In genomic region chr12:56687225-56688128, GRCh38 we compare ENCODE assay signal across 8 cellular contexts. TPM values are rescaled to one million over a fixed set of nuclear protein-coding genes. Genes with fewer than 3 reads are reported as not detected.
A peak's percentile ranks its signal among the peaks of the same experiment; 100 is the strongest.
DNase-seq lines count a peak whose midpoint lies in the region; ATAC-seq and TF ChIP-seq lines count a peak whose summit lies in the region.

No MANE protein-coding gene starts in this region.

- peaks cover 44% of the 10 kb centered on the region for H4K20me1 ChIP-seq in neural progenitor cell (ENCODE audit: low read depth)

- no peaks in the 10 kb centered on the region for H3K9me3 Mint-ChIP-seq in activated T-helper 2 cell treated with anti-CD3 and anti-CD28 coated beads, Interferon-gamma antibody, Interleukin-2, Interleukin-4, amounts not matched to agents 10 μg/mL and 5 μg/mL and 100 μg/mL, durations not matched to agents 14 hours and 24 hours and 36 hours
- peaks cover 3% of the 10 kb centered on the region for H3K9me3 Mint-ChIP-seq in neural progenitor cell

- peaks cover 39% of the 10 kb centered on the region for H3F3A ChIP-seq in neural progenitor cell (ENCODE audit: low read depth)

- H3K4me3 ChIP-seq in fibroblast of villous mesenchyme (ENCODE audit: low read depth, low read length) (peak overlapping the region; percentile 98), neural progenitor cell (peak overlapping the region; percentile 95), thyroid gland (replicated peaks in 1 of 3) (peak overlapping the region; percentile 15 to 68 (median 56))

- intact Hi-C loops in activated T-helper 2 cell treated with anti-CD3 and anti-CD28 coated beads, Interferon-gamma antibody, Interleukin-2, Interleukin-4, amounts not matched to agents 10 μg/mL and 5 μg/mL and 100 μg/mL, durations not matched to agents 14 hours and 24 hours and 36 hours (cut with micrococcal nuclease): loop anchor here (1.0 to 2.0 kb wide), 6 partner anchors 38 to 791 kb away; partner anchors contain the start of genes ARHGAP9, NACA and PRIM1
- intact Hi-C loops in thyroid gland (cut with DNase I): loop anchor here (5.0 kb wide), 2 partner anchors 35 to 40 kb away; partner anchors contain the start of gene ATP5F1B

- no peaks in the 10 kb centered on the region for H3K27me3 ChIP-seq in neural progenitor cell
- no peaks in the 10 kb centered on the region for H3K27me3 ChIP-seq in thyroid gland

- peaks cover 44% of the 10 kb centered on the region for H3K36me3 Mint-ChIP-seq in activated T-helper 2 cell treated with anti-CD3 and anti-CD28 coated beads, Interferon-gamma antibody, Interleukin-2, Interleukin-4, amounts not matched to agents 10 μg/mL and 5 μg/mL and 100 μg/mL, durations not matched to agents 14 hours and 24 hours and 36 hours (ENCODE audit: low read depth)
- peaks cover 19% of the 10 kb centered on the region for H3K36me3 Mint-ChIP-seq in neural progenitor cell

- TF ChIP-seq POLR2A in thyroid gland (IDR thresholded peaks at IDR 0.05): peak in 1 of 2 donors; percentile 61

- no peak for TF ChIP-seq CTCF in fibroblast of villous mesenchyme (IDR thresholded peaks at IDR 0.05; ENCODE audit: insufficient read depth, low read depth, low read length)
- TF ChIP-seq CTCF in neural progenitor cell (IDR thresholded peaks at IDR 0.05): no peak
- TF ChIP-seq CTCF in thyroid gland (IDR thresholded peaks at IDR 0.05): no peak

- H3K4me2 ChIP-seq in neural progenitor cell: peak overlapping the region; percentile 95

- DNase-seq in NCI-H2196 treated with DMSO at 0.1 percent for 48 hours (lab: John Stamatoyannopoulos, UW; ENCODE audit: unreplicated experiment) (peak; percentile 6), NCI-H2196 (lab: John Stamatoyannopoulos, UW; ENCODE audit: unreplicated experiment) (no peak), OCI-M1 (lab: John Stamatoyannopoulos, UW) (peak; percentile 64), fibroblast of villous mesenchyme (ENCODE audit: low read depth) (peak; percentile 48), neural progenitor cell (ENCODE audit: low spot score) (peak; percentile 48), thyroid gland (peak; percentile 84 to 86)
- peak; percentile 49 for DNase-seq in activated T-helper 2 cell treated with anti-CD3 and anti-CD28 coated beads, Interferon-gamma antibody, Interleukin-2, Interleukin-4, amounts not matched to agents 10 μg/mL and 5 μg/mL and 100 μg/mL, durations not matched to agents 14 hours and 24 hours and 36 hours (ENCODE audit: low spot score)

- no peak overlapping the region for H2AFZ ChIP-seq in neural progenitor cell (replicated peaks)

- peak overlapping the region; percentile 100 for H3K4me3 Mint-ChIP-seq in activated T-helper 2 cell treated with anti-CD3 and anti-CD28 coated beads, Interferon-gamma antibody, Interleukin-2, Interleukin-4, amounts not matched to agents 10 μg/mL and 5 μg/mL and 100 μg/mL, durations not matched to agents 14 hours and 24 hours and 36 hours (ENCODE audit: low read depth)
- H3K4me3 Mint-ChIP-seq in neural progenitor cell: peak overlapping the region; percentile 100

- peaks cover 13% of the 10 kb centered on the region for H3K36me3 ChIP-seq in neural progenitor cell
- no peaks in the 10 kb centered on the region for H3K36me3 ChIP-seq in thyroid gland

- H3K9me3 ChIP-seq in neural progenitor cell (ENCODE audit: low read depth) (no peaks in the 10 kb centered on the region), thyroid gland (no peaks in the 10 kb centered on the region)

- peak overlapping the region; percentile 99 for H3K27ac ChIP-seq in neural progenitor cell
- peak overlapping the region; percentile 94 to 100 (median 97) for H3K27ac ChIP-seq in thyroid gland

- H3K79me2 ChIP-seq in neural progenitor cell (ENCODE audit: low read depth): peaks cover 55% of the 10 kb centered on the region

- H3K27me3 Mint-ChIP-seq in activated T-helper 2 cell treated with anti-CD3 and anti-CD28 coated beads, Interferon-gamma antibody, Interleukin-2, Interleukin-4, amounts not matched to agents 10 μg/mL and 5 μg/mL and 100 μg/mL, durations not matched to agents 14 hours and 24 hours and 36 hours (ENCODE audit: low read depth): no peaks in the 10 kb centered on the region
- H3K27me3 Mint-ChIP-seq in neural progenitor cell (ENCODE audit: insufficient read depth, low read depth): peaks cover 7% of the 10 kb centered on the region

- WGBS in thyroid gland, 2 donors: 0 to 1% methylated on average over 27 to 52 of the region's 62 CpGs

- H3K4me1 Mint-ChIP-seq in activated T-helper 2 cell treated with anti-CD3 and anti-CD28 coated beads, Interferon-gamma antibody, Interleukin-2, Interleukin-4, amounts not matched to agents 10 μg/mL and 5 μg/mL and 100 μg/mL, durations not matched to agents 14 hours and 24 hours and 36 hours (ENCODE audit: low read depth): peaks cover 22% of the 10 kb centered on the region
- peaks cover 31% of the 10 kb centered on the region for H3K4me1 Mint-ChIP-seq in neural progenitor cell

- H3K4me1 ChIP-seq in neural progenitor cell (peaks cover 8% of the 10 kb centered on the region), thyroid gland (peaks cover 25 to 30% of the 10 kb centered on the region in 2 donors)

- peak; percentile 30 for ATAC-seq in HG03175 (IDR thresholded peaks at IDR 0.05; ENCODE audit: unreplicated experiment)

- peak overlapping the region; percentile 87 for H3K9ac ChIP-seq in neural progenitor cell

- peak overlapping the region; percentile 98 for H3K27ac Mint-ChIP-seq in activated T-helper 2 cell treated with anti-CD3 and anti-CD28 coated beads, Interferon-gamma antibody, Interleukin-2, Interleukin-4, amounts not matched to agents 10 μg/mL and 5 μg/mL and 100 μg/mL, durations not matched to agents 14 hours and 24 hours and 36 hours
- peak overlapping the region; percentile 99 for H3K27ac Mint-ChIP-seq in neural progenitor cell

RNA-seq across cellular contexts. Expression of gene PTGES3, which starts 0.6 kb away (rescaled TPM):
- total RNA-seq in activated T-helper 2 cell treated with anti-CD3 and anti-CD28 coated beads, Interferon-gamma antibody, Interleukin-2, Interleukin-4, amounts not matched to agents 10 μg/mL and 5 μg/mL and 100 μg/mL, durations not matched to agents 14 hours and 24 hours and 36 hours: 293 and 298 TPM in 2 replicates
- 62.5 and 96.7 TPM in 2 replicates for total RNA-seq in fibroblast of villous mesenchyme
- 197 and 298 TPM in 2 replicates for total RNA-seq in neural progenitor cell (ENCODE audit: low replicate concordance)
- total RNA-seq in thyroid gland: 100 to 1,000 TPM; 101 to 132 (median 124) TPM

RNA-seq across cellular contexts. Expression of gene NACA, which starts 37.6 kb away (rescaled TPM):
- total RNA-seq in activated T-helper 2 cell treated with anti-CD3 and anti-CD28 coated beads, Interferon-gamma antibody, Interleukin-2, Interleukin-4, amounts not matched to agents 10 μg/mL and 5 μg/mL and 100 μg/mL, durations not matched to agents 14 hours and 24 hours and 36 hours: 1,037 and 1,093 TPM in 2 replicates
- total RNA-seq in fibroblast of villous mesenchyme (656 and 670 TPM in 2 replicates), neural progenitor cell (ENCODE audit: low replicate concordance) (1,855 and 2,450 TPM in 2 replicates), thyroid gland (1,000 to 10,000 TPM; 1,034 to 1,717 (median 1,154) TPM)

RNA-seq across cellular contexts. Expression of gene ATP5F1B, which starts 41.7 kb away (rescaled TPM):
- 729 and 735 TPM in 2 replicates for total RNA-seq in activated T-helper 2 cell treated with anti-CD3 and anti-CD28 coated beads, Interferon-gamma antibody, Interleukin-2, Interleukin-4, amounts not matched to agents 10 μg/mL and 5 μg/mL and 100 μg/mL, durations not matched to agents 14 hours and 24 hours and 36 hours
- total RNA-seq in fibroblast of villous mesenchyme (339 and 449 TPM in 2 replicates), neural progenitor cell (ENCODE audit: low replicate concordance) (558 and 609 TPM in 2 replicates), thyroid gland (100 to 1,000 TPM; 310 to 557 (median 431) TPM)

RNA-seq across cellular contexts. Expression of gene BAZ2A, which starts 57.4 kb away (rescaled TPM):
- total RNA-seq in activated T-helper 2 cell treated with anti-CD3 and anti-CD28 coated beads, Interferon-gamma antibody, Interleukin-2, Interleukin-4, amounts not matched to agents 10 μg/mL and 5 μg/mL and 100 μg/mL, durations not matched to agents 14 hours and 24 hours and 36 hours: 124 and 131 TPM in 2 replicates
- total RNA-seq in fibroblast of villous mesenchyme (44.8 and 57.9 TPM in 2 replicates), neural progenitor cell (ENCODE audit: low replicate concordance) (27.1 and 55.1 TPM in 2 replicates), thyroid gland (100 to 1,000 TPM in 1 of 4 donors, 10 to 100 TPM in 3; 61.7 to 122 (median 77.6) TPM)
